In genomic region chr14:90402009-90402408, GRCh38 we compare ENCODE assay signal across 1 cellular context.
TF ChIP-seq lines count a peak whose summit lies in the region.

No MANE protein-coding gene starts in this region.

TF ChIP-seq in WTC11, 78 proteins besides CTCF, POLR2A, EP300 and RAD21 (continued from another document):
- no peak for TF ChIP-seq AR (CRISPR knock-in tag; IDR thresholded peaks at IDR 0.05)
- no peak for TF ChIP-seq ZNF396 (CRISPR knock-in tag; IDR thresholded peaks at IDR 0.05; ENCODE audit: borderline replicate concordance)
- no peak for TF ChIP-seq MAX (CRISPR knock-in tag; IDR thresholded peaks at IDR 0.05)
TF ChIP-seq in WTC11: peak in this region for 0.
